In genomic region chr7:134785842-134786241, GRCh38 we compare ENCODE assay signal across 26 cellular contexts. TPM values are rescaled to one million over a fixed set of nuclear protein-coding genes. Genes with fewer than 3 reads are reported as not detected.
A peak's percentile ranks its signal among the peaks of the same experiment; 100 is the strongest.
DNase-seq lines count a peak whose midpoint lies in the region; ATAC-seq and TF ChIP-seq lines count a peak whose summit lies in the region.
"Had no signal": no experiment of that assay in that cellular context is flagged by ENCODE, and none has a peak within 500 bp of the region (broad histone marks: within the 10 kb centered on the region; RNA-seq: fewer than 3 reads in every experiment).

No MANE protein-coding gene starts in this region.

- H2BK12ac ChIP-seq in trophoblast cell (ENCODE audit: low read length): no peak overlapping the region

- H3K14ac ChIP-seq in trophoblast cell (ENCODE audit: low read length): no peak overlapping the region

- H4K12ac ChIP-seq in trophoblast cell (ENCODE audit: low read depth, low read length): no peak overlapping the region

- no peak overlapping the region for H2BK5ac ChIP-seq in trophoblast cell (ENCODE audit: low read depth, low read length, poor library complexity)

- H2AFZ ChIP-seq in trophoblast cell (ENCODE audit: insufficient read depth, low read length, poor library complexity): no peak overlapping the region

- H3K4me2 ChIP-seq in trophoblast cell (ENCODE audit: low read length): peak overlapping the region; percentile 8

- H2BK120ac ChIP-seq in trophoblast cell (ENCODE audit: insufficient read depth, low read length, poor library complexity): no peak overlapping the region

- no peak overlapping the region for H4K91ac ChIP-seq in trophoblast cell (ENCODE audit: low read depth, low read length)

- TF ChIP-seq CTCF in right atrium auricular region (IDR thresholded peaks at IDR 0.05) (no peak), brain microvascular endothelial cell (IDR thresholded peaks at IDR 0.05; ENCODE audit: low read depth, low read length, missing control alignments) (no peak), vagina (IDR thresholded peaks at IDR 0.05) (no peak)

- peaks cover under 1 to 95% of the 10 kb centered on the region in 2 donors for H3K4me1 ChIP-seq in right atrium auricular region
- H3K4me1 ChIP-seq in trophoblast cell (ENCODE audit: control insufficient read depth in 1 of 2, insufficient read depth in 2 of 2, low read length in 2 of 2): peaks cover 12 to 33% of the 10 kb centered on the region in 2 experiments
- H3K4me1 ChIP-seq in vagina: peaks cover 71% of the 10 kb centered on the region

- no peak overlapping the region for H3K9ac ChIP-seq in trophoblast cell (ENCODE audit: low read length)

- no peak for DNase-seq in right atrium auricular region (ENCODE audit: low spot score)
- DNase-seq in cardiac septum (ENCODE audit: low spot score): no peak
- no peak for DNase-seq in brain microvascular endothelial cell
- DNase-seq in trophoblast cell: no peak
- no peak for DNase-seq in vagina (ENCODE audit: extremely low spot score in 2 of 2)
- no peak for DNase-seq in NCI-H82 treated with DMSO at 0.1 percent for 48 hours (lab: John Stamatoyannopoulos, UW; ENCODE audit: unreplicated experiment)
- DNase-seq in HEK293T (ENCODE audit: extremely low spot score): no peak
- DNase-seq: activated CD8-positive, alpha-beta memory T cell treated with anti-CD3 and anti-CD28 coated beads for 24 hours; activated T-cell treated with anti-CD3 and anti-CD28 coated beads for 4 hours; aorta; CD4-positive, alpha-beta memory T cell; esophagus squamous epithelium; H7; hypothalamus; left cardiac atrium; MV-4-11; NCI-H1436; NCI-H2081; NCI-H226; NCI-H526 treated with DMSO at 0.1 percent for 48 hours; nephron progenitor cell; small intestine; stimulated activated naive CD4-positive, alpha-beta T cell; T-cell had no signal

- no peak overlapping the region for H2AK5ac ChIP-seq in trophoblast cell (ENCODE audit: low read length)

- no peaks in the 10 kb centered on the region for H3K9me3 ChIP-seq in right atrium auricular region
- peaks cover 2% of the 10 kb centered on the region for H3K9me3 ChIP-seq in trophoblast cell (ENCODE audit: insufficient read depth, low read depth, low read length)
- no peaks in the 10 kb centered on the region for H3K9me3 ChIP-seq in vagina
- H3K9me3 ChIP-seq: esophagus squamous epithelium, SJSA1 had no signal

- no peak overlapping the region for H3K23ac ChIP-seq in trophoblast cell (ENCODE audit: low read length)

- POLR2A ChIA-PET in HEK293T (lab: Yijun Ruan, JAX): no interaction called here

- TF ChIP-seq POLR2A in vagina (IDR thresholded peaks at IDR 0.05): no peak

- peak overlapping the region in 1 of 2 donors; percentile 67 for H3K4me3 ChIP-seq in right atrium auricular region
- H3K4me3 ChIP-seq in brain microvascular endothelial cell (ENCODE audit: low read depth, low read length): no peak overlapping the region
- H3K4me3 ChIP-seq in trophoblast cell (ENCODE audit: low read depth, low read length): no peak overlapping the region
- no peak overlapping the region for H3K4me3 ChIP-seq in vagina
- H3K4me3 ChIP-seq: SJSA1 had no signal

- intact Hi-C loops in cardiac septum (cut with DNase I) (no loop called here), vagina (cut with DNase I) (loop anchor here (10.0 kb wide), 1 partner anchor 149 kb away; no protein-coding TSS in a partner anchor)

- CTCF ChIA-PET in HEK293T (lab: Yijun Ruan, JAX): interaction anchor here (0.6 kb wide), 1 partner anchor 867 kb away, joined by 3 read pairs; no protein-coding TSS in a partner anchor

- in situ Hi-C loops in brain microvascular endothelial cell (cut with HindIII; ENCODE audit: low pct_ligation_motif_present, low sequenced_read_pairs): no loop called here

- no peak overlapping the region for H4K8ac ChIP-seq in trophoblast cell (ENCODE audit: low read depth, low read length)

- peaks cover 24% of the 10 kb centered on the region for H3K79me2 ChIP-seq in trophoblast cell (ENCODE audit: control insufficient read depth, insufficient read depth, low read length, poor library complexity)

- H3K79me1 ChIP-seq in trophoblast cell (ENCODE audit: low read length): peaks cover 5% of the 10 kb centered on the region

- H3K18ac ChIP-seq in trophoblast cell (ENCODE audit: low read length): no peak overlapping the region

- H3K36me3 ChIP-seq in right atrium auricular region: peaks cover 62% of the 10 kb centered on the region
- H3K36me3 ChIP-seq in brain microvascular endothelial cell (replicated peaks): peaks cover 46% of the 10 kb centered on the region
- H3K36me3 ChIP-seq in trophoblast cell (ENCODE audit: control insufficient read depth in 1 of 2, insufficient read depth in 2 of 2, low read length in 2 of 2): peaks cover 10 to 23% of the 10 kb centered on the region in 2 experiments
- peaks cover 0 to 5% of the 10 kb centered on the region in 2 donors for H3K36me3 ChIP-seq in vagina
- H3K36me3 ChIP-seq: esophagus squamous epithelium had no signal

- H3K27ac ChIP-seq in right atrium auricular region (peak overlapping the region; percentile 28 to 74), brain microvascular endothelial cell (peak overlapping the region; percentile 17), trophoblast cell (ENCODE audit: low read depth, low read length) (no peak overlapping the region), vagina (peak overlapping the region; percentile 18)
- H3K27ac ChIP-seq: SJSA1 had no signal

- H3K27me3 ChIP-seq in right atrium auricular region (no peaks in the 10 kb centered on the region), brain microvascular endothelial cell (replicated peaks) (no peaks in the 10 kb centered on the region), trophoblast cell (ENCODE audit: insufficient read depth, low read length) (no peaks in the 10 kb centered on the region), vagina (no peaks in the 10 kb centered on the region)
- H3K27me3 ChIP-seq: esophagus squamous epithelium, SJSA1 had no signal

- peak overlapping the region; percentile 47 for H3K4ac ChIP-seq in trophoblast cell (ENCODE audit: low read depth, low read length)

- no peak for ATAC-seq in HG02571 (IDR thresholded peaks at IDR 0.05; ENCODE audit: unreplicated experiment)
- ATAC-seq: left cardiac atrium, T-cell had no signal

TF ChIP-seq in HEK293T, 16 proteins besides CTCF, POLR2A, EP300 and RAD21:
- TF ChIP-seq FOXK2 (IDR thresholded peaks at IDR 0.05) (no peak), PKNOX1 (IDR thresholded peaks at IDR 0.05) (no peak), ZNF384 (IDR thresholded peaks at IDR 0.05) (no peak), ARNT (IDR thresholded peaks at IDR 0.05) (no peak), NFRKB (IDR thresholded peaks at IDR 0.05) (no peak), FOXA1 (IDR thresholded peaks at IDR 0.05) (no peak), FOXM1 (IDR thresholded peaks at IDR 0.05; ENCODE audit: borderline replicate concordance) (no peak), SP1 (IDR thresholded peaks at IDR 0.05) (no peak), L3MBTL2 (conservative IDR thresholded peaks at IDR 0.05) (no peak)

RNA-seq across cellular contexts. Expression of gene CALD1, which starts 6.4 kb away (rescaled TPM):
- total RNA-seq in right atrium auricular region (100 to 1,000 TPM; 119 to 157 TPM), cardiac septum (237 TPM), vagina (343 TPM)
- 510 and 518 TPM in 2 replicates for polyA plus RNA-seq in trophoblast cell (2013)
- total RNA-seq: CD4-positive, alpha-beta memory T cell had no signal
